In genomic region chr1:66526991-66527390, GRCh38 we compare ENCODE assay signal across 21 cellular contexts. TPM values are rescaled to one million over a fixed set of nuclear protein-coding genes. Genes with fewer than 3 reads are reported as not detected.
"Had no signal": no experiment of that assay in that cellular context is flagged by ENCODE, and none has a peak within 500 bp of the region (broad histone marks: within the 10 kb centered on the region; RNA-seq: fewer than 3 reads in every experiment).

No MANE protein-coding gene starts in this region.

- H3K27ac Mint-ChIP-seq: activated CD4-positive, alpha-beta memory T cell treated with anti-CD3 and anti-CD28 coated beads for 36 hours; activated CD4-positive, alpha-beta T cell treated with anti-CD3 and anti-CD28 coated beads, Interleukin-2, amount 10 ng/mL, durations not matched to agents 7 days and 5 days; activated naive CD4-positive, alpha-beta T cell treated with anti-CD3 and anti-CD28 coated beads, Interleukin-2, amount 10 ng/mL, durations not matched to agents 7 days and 5 days; activated naive CD8-positive, alpha-beta T cell treated with anti-CD3 and anti-CD28 coated beads for 36 hours; activated T-helper 2 cell treated with anti-CD3 and anti-CD28 coated beads, Interferon-gamma antibody, Interleukin-2, Interleukin-4, amounts not matched to agents 10 μg/mL and 5 μg/mL and 100 μg/mL, durations not matched to agents 14 hours and 24 hours and 36 hours had no signal

- H3K4me3 ChIP-seq: PC-9 had no signal

- H3K4me2 ChIP-seq: PC-9 had no signal

- H3K4me1 Mint-ChIP-seq: activated naive CD8-positive, alpha-beta T cell treated with anti-CD3 and anti-CD28 coated beads for 36 hours had no signal

- H3K9me3 Mint-ChIP-seq: activated CD4-positive, alpha-beta memory T cell treated with anti-CD3 and anti-CD28 coated beads for 36 hours; activated CD4-positive, alpha-beta T cell treated with anti-CD3 and anti-CD28 coated beads, Interleukin-2, amount 10 ng/mL, durations not matched to agents 7 days and 5 days; activated naive CD4-positive, alpha-beta T cell treated with anti-CD3 and anti-CD28 coated beads, Interleukin-2, amount 10 ng/mL, durations not matched to agents 7 days and 5 days; activated naive CD8-positive, alpha-beta T cell treated with anti-CD3 and anti-CD28 coated beads for 36 hours; activated T-helper 2 cell treated with anti-CD3 and anti-CD28 coated beads, Interferon-gamma antibody, Interleukin-2, Interleukin-4, amounts not matched to agents 10 μg/mL and 5 μg/mL and 100 μg/mL, durations not matched to agents 14 hours and 24 hours and 36 hours had no signal

- H3K27ac ChIP-seq: PC-9 had no signal

- DNase-seq: activated CD4-positive, alpha-beta memory T cell treated with anti-CD3 and anti-CD28 coated beads for 36 hours; activated CD4-positive, alpha-beta T cell treated with anti-CD3 and anti-CD28 coated beads, Interleukin-2, amount 10 ng/mL, durations not matched to agents 7 days and 5 days; activated CD4-positive, CD25-positive, alpha-beta regulatory T cell; activated CD8-positive, alpha-beta memory T cell treated with anti-CD3 and anti-CD28 coated beads for 24 hours; activated gamma-delta T cell treated with Interleukin-2 at 50 U/mL for 16 hours; activated naive CD4-positive, alpha-beta T cell treated with anti-CD3 and anti-CD28 coated beads, Interleukin-2, amount 10 ng/mL, durations not matched to agents 7 days and 5 days; activated naive CD8-positive, alpha-beta T cell treated with anti-CD3 and anti-CD28 coated beads for 36 hours; activated T-cell treated with anti-CD3 and anti-CD28 coated beads, Interleukin-2, amount 50 U/mL, for 48 hours; anterior cingulate cortex; central memory CD4-positive, alpha-beta T cell; KBM-7; NCI-H1048; NCI-H2029; NCI-H345; NCI-H510A; NCI-H526 treated with DMSO at 0.1 percent for 48 hours; PC-9; SHP77 treated with DMSO at 0.1 percent for 48 hours; T-helper 1 cell had no signal

- H2AFZ ChIP-seq: PC-9 had no signal

- H3K4me3 Mint-ChIP-seq: activated CD4-positive, alpha-beta memory T cell treated with anti-CD3 and anti-CD28 coated beads for 36 hours; activated CD4-positive, alpha-beta T cell treated with anti-CD3 and anti-CD28 coated beads, Interleukin-2, amount 10 ng/mL, durations not matched to agents 7 days and 5 days; activated naive CD4-positive, alpha-beta T cell treated with anti-CD3 and anti-CD28 coated beads, Interleukin-2, amount 10 ng/mL, durations not matched to agents 7 days and 5 days; activated naive CD8-positive, alpha-beta T cell treated with anti-CD3 and anti-CD28 coated beads for 36 hours had no signal

- H3K36me3 Mint-ChIP-seq: activated CD4-positive, alpha-beta memory T cell treated with anti-CD3 and anti-CD28 coated beads for 36 hours; activated naive CD4-positive, alpha-beta T cell treated with anti-CD3 and anti-CD28 coated beads, Interleukin-2, amount 10 ng/mL, durations not matched to agents 7 days and 5 days; activated naive CD8-positive, alpha-beta T cell treated with anti-CD3 and anti-CD28 coated beads for 36 hours had no signal

RNA-seq across cellular contexts. Expression of gene SGIP1, which starts 7.0 kb away (rescaled TPM):
- total RNA-seq: activated CD4-positive, alpha-beta T cell treated with anti-CD3 and anti-CD28 coated beads, Interleukin-2, amount 10 ng/mL, durations not matched to agents 7 days and 5 days; activated naive CD8-positive, alpha-beta T cell treated with anti-CD3 and anti-CD28 coated beads for 36 hours; activated T-helper 2 cell treated with anti-CD3 and anti-CD28 coated beads, Interferon-gamma antibody, Interleukin-2, Interleukin-4, amounts not matched to agents 10 μg/mL and 5 μg/mL and 100 μg/mL, durations not matched to agents 14 hours and 24 hours and 36 hours; PC-9; T-helper 2 cell treated with Interferon-gamma antibody and Interleukin-4, amounts not matched to agents 100 ng/mL and 5 ng/mL, for 36 hours had no signal
